9 cellular contexts compared by ENCODE assay signal in the genomic region with DNA sequence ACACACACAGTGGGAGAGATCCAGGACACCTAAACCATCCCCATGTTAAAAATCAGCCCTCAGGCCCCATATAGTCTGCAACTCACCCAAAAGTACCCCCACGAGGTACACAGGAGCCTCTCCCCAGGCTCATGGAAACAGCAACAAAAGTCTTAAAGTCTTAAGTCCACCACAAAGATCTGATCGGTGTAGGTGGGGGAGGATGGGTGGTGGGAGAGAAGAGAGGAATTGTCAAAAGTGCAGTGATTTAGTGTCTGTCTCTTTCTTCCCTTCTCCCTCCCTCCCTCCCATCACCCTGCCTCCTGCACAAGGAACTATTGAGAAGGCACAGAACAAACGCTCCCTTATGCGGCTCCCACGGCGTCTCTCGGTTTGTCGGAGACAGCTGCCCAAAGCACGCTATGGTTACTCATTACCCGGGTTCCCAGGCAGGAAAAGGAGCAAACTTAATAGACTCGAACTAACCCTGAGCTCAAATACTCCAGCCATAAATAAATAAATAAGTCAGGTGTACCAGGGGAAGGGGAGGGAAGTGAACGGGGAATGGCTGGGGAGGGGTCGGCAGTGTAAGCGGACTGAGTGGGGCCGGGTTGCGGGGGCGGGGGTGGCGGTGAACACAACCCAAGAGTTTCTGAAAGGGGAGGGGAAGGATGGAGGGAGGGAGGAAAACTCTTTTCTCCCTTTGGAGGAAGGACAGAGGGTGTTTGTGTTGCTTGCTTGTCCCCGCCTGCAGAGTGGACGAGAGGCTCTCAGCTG.
DNase-seq lines count a peak whose midpoint lies in the region; ATAC-seq and TF ChIP-seq lines count a peak whose summit lies in the region.
"Had no signal": no experiment of that assay in that cellular context is flagged by ENCODE, and none has a peak within 500 bp of the region (broad histone marks: within the 10 kb centered on the region; RNA-seq: fewer than 3 reads in every experiment).

No MANE protein-coding gene starts in this region.

- intact Hi-C loops in heart right ventricle (cut with DNase I) (no loop called here), left colon (cut with DNase I, micrococcal nuclease) (no loop called here), vagina (cut with DNase I) (no loop called here)

- no peaks in the 10 kb centered on the region for H3K9me3 ChIP-seq in heart right ventricle
- H3K9me3 ChIP-seq in right atrium auricular region: no peaks in the 10 kb centered on the region
- H3K9me3 ChIP-seq in vagina: no peaks in the 10 kb centered on the region

- H3K36me3 ChIP-seq in heart right ventricle (no peaks in the 10 kb centered on the region), right atrium auricular region (no peaks in the 10 kb centered on the region), vagina (no peaks in the 10 kb centered on the region)

- WGBS in heart right ventricle, 2 donors: 14 to 15% methylated on average over 20 of the region's 20 CpGs

- no peak for TF ChIP-seq POLR2A in vagina (IDR thresholded peaks at IDR 0.05)

- no peak for DNase-seq in heart right ventricle
- no peak for DNase-seq in right atrium auricular region (ENCODE audit: low spot score)
- peak; percentile 91 for DNase-seq in astrocyte of the hippocampus (ENCODE audit: low read depth, low spot score)
- DNase-seq in left colon: peak; percentile 70 to 79
- DNase-seq in vagina (ENCODE audit: extremely low spot score in 2 of 2): no peak
- no peak for DNase-seq in DMS 273 treated with DMSO at 0.1 percent for 48 hours (lab: John Stamatoyannopoulos, UW)

- peaks cover 0 to 71% (median 39%) of the 10 kb centered on the region in 7 donors for H3K27me3 ChIP-seq in heart right ventricle
- H3K27me3 ChIP-seq in right atrium auricular region: no peaks in the 10 kb centered on the region
- H3K27me3 ChIP-seq in vagina: no peaks in the 10 kb centered on the region

- no peak for TF ChIP-seq CTCF in heart right ventricle (IDR thresholded peaks at IDR 0.05)
- TF ChIP-seq CTCF in right atrium auricular region (IDR thresholded peaks at IDR 0.05): no peak
- TF ChIP-seq CTCF in vagina (IDR thresholded peaks at IDR 0.05): no peak

- no peak overlapping the region for H3K27ac ChIP-seq in heart right ventricle
- no peak overlapping the region for H3K27ac ChIP-seq in right atrium auricular region
- H3K27ac ChIP-seq in vagina: peak overlapping the region; percentile 33
- H3K27ac ChIP-seq: SK-N-MC had no signal

- peaks cover 0 to 10% (median 0%) of the 10 kb centered on the region in 9 donors for H3K4me1 ChIP-seq in heart right ventricle
- H3K4me1 ChIP-seq in right atrium auricular region: no peaks in the 10 kb centered on the region
- peaks cover 30% of the 10 kb centered on the region for H3K4me1 ChIP-seq in vagina

- no peak overlapping the region for H3K4me3 ChIP-seq in heart right ventricle
- no peak overlapping the region for H3K4me3 ChIP-seq in right atrium auricular region
- no peak overlapping the region for H3K4me3 ChIP-seq in vagina
- H3K4me3 ChIP-seq: SK-N-MC had no signal

- ATAC-seq in heart right ventricle: peak in 7 of 8 donors; percentile 28 to 71 (median 55)
- peak; percentile 55 for ATAC-seq in left colon
- no peak for ATAC-seq in GM21447 (IDR thresholded peaks at IDR 0.05; ENCODE audit: unreplicated experiment)
- no peak for ATAC-seq in HG02973 (IDR thresholded peaks at IDR 0.05; ENCODE audit: unreplicated experiment)

Comparison
In these comparisons a context has a peak if more than half of its experiments do, and no peak if none do; other contexts are left out.
1. ATAC-seq: peak in heart right ventricle (7 of 8) and left colon (single experiment); none in GM21447 (single experiment) and HG02973 (single experiment).
2. DNase-seq: peak in astrocyte of the hippocampus (single experiment) and left colon (2 of 2); none in heart right ventricle (0 of 2), right atrium auricular region (single experiment), vagina (0 of 2) and DMS 273 treated with DMSO at 0.1 percent for 48 hours (single experiment).